Comparison of ENCODE assay signal across 1 cellular context in the genomic region with DNA sequence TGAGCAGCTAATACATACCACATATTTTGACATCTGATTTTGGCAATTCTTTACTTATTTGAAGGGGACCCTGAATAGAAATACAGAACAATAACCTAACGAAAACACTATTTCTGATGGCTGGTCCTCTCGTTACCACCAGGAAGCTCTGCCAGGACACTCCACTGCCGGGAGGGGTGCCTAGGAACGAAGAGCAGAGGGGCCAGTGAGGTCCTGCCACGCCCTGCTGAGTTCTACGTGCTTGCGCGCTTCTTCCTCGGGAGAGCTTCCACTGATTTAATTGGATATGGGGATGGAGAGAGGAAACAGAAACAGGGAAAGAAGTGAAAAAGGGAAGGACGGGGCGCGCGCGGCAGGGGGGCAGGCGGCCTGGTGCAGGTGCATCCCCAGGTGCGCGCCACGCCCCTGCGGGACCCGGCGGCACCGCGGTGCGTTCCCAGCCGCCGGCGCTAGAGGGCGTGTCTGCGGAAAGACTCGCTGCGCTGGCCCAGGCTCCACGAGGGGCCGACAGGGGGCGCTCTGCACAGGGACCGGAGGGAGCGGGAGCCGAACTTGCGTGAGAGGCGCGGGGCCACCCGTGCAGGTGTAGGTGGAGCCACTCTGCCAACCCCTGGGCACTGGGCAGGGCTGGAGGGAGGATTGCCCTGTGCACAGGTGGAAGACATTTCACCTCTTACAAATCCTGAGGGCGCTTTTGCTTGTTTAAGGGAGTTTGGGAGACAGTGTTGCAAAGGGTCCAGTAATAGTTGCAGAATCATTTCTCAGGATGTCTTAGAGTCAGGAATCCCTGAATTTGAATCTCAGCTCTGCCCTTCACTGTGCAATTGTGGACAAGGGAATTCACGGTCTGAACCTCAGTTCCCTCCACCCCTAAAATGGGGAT.
A peak's percentile ranks its signal among the peaks of the same experiment; 100 is the strongest.
TF ChIP-seq lines count a peak whose summit lies in the region.

No MANE protein-coding gene starts in this region.

TF ChIP-seq in K562, 482 proteins besides CTCF, POLR2A, EP300 and RAD21 (continued from another document and continues in another):
- TF ChIP-seq, protein P1, sequence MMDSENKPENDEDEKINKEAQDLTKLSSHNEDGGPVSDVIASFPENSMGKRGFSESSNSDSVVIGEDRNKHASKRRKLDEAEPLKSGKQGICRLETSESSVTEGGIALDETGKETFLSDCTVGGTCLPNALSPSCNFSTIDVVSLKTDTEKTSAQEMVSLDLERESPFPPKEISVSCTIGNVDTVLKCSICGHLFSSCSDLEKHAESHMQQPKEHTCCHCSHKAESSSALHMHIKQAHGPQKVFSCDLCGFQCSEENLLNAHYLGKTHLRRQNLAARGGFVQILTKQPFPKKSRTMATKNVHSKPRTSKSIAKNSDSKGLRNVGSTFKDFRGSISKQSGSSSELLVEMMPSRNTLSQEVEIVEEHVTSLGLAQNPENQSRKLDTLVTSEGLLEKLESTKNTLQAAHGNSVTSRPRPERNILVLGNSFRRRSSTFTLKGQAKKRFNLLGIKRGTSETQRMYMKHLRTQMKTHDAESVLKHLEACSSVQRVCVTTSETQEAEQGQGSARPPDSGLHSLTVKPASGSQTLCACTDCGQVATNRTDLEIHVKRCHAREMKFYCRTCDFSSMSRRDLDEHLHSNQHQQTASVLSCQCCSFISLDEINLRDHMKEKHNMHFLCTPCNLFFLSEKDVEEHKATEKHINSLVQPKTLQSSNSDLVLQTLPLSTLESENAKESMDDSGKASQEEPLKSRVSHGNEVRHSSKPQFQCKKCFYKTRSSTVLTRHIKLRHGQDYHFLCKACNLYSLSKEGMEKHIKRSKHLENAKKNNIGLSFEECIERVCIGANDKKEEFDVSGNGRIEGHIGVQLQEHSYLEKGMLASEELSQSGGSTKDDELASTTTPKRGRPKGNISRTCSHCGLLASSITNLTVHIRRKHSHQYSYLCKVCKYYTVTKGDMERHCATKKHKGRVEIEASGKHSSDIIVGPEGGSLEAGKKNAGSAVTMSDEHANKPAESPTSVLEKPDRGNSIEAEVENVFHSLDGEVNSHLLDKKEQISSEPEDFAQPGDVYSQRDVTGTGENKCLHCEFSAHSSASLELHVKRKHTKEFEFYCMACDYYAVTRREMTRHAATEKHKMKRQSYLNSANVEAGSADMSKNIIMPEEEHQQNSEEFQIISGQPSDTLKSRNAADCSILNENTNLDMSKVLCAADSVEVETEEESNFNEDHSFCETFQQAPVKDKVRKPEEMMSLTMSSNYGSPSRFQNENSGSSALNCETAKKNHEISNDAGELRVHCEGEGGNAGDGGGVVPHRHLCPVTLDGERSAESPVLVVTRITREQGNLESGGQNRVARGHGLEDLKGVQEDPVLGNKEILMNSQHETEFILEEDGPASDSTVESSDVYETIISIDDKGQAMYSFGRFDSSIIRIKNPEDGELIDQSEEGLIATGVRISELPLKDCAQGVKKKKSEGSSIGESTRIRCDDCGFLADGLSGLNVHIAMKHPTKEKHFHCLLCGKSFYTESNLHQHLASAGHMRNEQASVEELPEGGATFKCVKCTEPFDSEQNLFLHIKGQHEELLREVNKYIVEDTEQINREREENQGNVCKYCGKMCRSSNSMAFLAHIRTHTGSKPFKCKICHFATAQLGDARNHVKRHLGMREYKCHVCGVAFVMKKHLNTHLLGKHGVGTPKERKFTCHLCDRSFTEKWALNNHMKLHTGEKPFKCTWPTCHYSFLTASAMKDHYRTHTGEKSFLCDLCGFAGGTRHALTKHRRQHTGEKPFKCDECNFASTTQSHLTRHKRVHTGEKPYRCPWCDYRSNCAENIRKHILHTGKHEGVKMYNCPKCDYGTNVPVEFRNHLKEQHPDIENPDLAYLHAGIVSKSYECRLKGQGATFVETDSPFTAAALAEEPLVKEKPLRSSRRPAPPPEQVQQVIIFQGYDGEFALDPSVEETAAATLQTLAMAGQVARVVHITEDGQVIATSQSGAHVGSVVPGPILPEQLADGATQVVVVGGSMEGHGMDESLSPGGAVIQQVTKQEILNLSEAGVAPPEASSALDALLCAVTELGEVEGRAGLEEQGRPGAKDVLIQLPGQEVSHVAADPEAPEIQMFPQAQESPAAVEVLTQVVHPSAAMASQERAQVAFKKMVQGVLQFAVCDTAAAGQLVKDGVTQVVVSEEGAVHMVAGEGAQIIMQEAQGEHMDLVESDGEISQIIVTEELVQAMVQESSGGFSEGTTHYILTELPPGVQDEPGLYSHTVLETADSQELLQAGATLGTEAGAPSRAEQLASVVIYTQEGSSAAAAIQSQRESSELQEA (IDR thresholded peaks at IDR 0.05; ENCODE audit: low read depth), result no peak
- TF ChIP-seq SMARCA4 (IDR thresholded peaks at IDR 0.05) (no peak), SREBF2 (CRISPR knock-in tag; IDR thresholded peaks at IDR 0.05) (no peak), ZNF589 (CRISPR knock-in tag; IDR thresholded peaks at IDR 0.05; ENCODE audit: low read depth) (no peak), ZNF23 (CRISPR knock-in tag; IDR thresholded peaks at IDR 0.05) (no peak), SP2 (IDR thresholded peaks at IDR 0.05; ENCODE audit: extremely low read depth, low read depth, low read length, poor library complexity, severe bottlenecking) (no peak), ZNF311 (CRISPR knock-in tag; IDR thresholded peaks at IDR 0.05) (no peak), MEIS2 (IDR thresholded peaks at IDR 0.05; ENCODE audit: partially characterized antibody) (no peak), ZNF76 (CRISPR knock-in tag; IDR thresholded peaks at IDR 0.05; ENCODE audit: borderline replicate concordance) (no peak), KAT2B (IDR thresholded peaks at IDR 0.05; ENCODE audit: low read depth, low read length) (no peak), E2F3 (CRISPR knock-in tag; IDR thresholded peaks at IDR 0.05) (no peak), FOSL1 (tag; conservative IDR thresholded peaks at IDR 0.05) (no peak), CBFA2T3 (IDR thresholded peaks at IDR 0.05) (0 out of 2 replicates have a peak, but pooled peaks have one; percentile 27), POU5F1 (IDR thresholded peaks at IDR 0.05; ENCODE audit: borderline replicate concordance, low read depth, low read length, partially characterized antibody) (no peak), ZNF324 (CRISPR knock-in tag; IDR thresholded peaks at IDR 0.05) (no peak), STAG1 (CRISPR knock-in tag; IDR thresholded peaks at IDR 0.05; ENCODE audit: borderline replicate concordance) (peak; percentile 30; the same call in 1 of the 2 replicates), RBM15 (IDR thresholded peaks at IDR 0.05; ENCODE audit: insufficient read depth, low read length) (no peak), CHD2 (IDR thresholded peaks at IDR 0.05; ENCODE audit: low read depth, low read length) (no peak), HDAC1 (IDR thresholded peaks at IDR 0.05) (0 out of 4 replicates have a peak, but pooled peaks of 1 of the 2 experiments have one; percentile 21), ZNF121 (CRISPR knock-in tag; conservative IDR thresholded peaks at IDR 0.05) (no peak), CHD1 (IDR thresholded peaks at IDR 0.05; ENCODE audit: low read length) (no peak), CHCHD3 (CRISPR knock-in tag; IDR thresholded peaks at IDR 0.05) (no peak)
- TF ChIP-seq, protein P2, sequence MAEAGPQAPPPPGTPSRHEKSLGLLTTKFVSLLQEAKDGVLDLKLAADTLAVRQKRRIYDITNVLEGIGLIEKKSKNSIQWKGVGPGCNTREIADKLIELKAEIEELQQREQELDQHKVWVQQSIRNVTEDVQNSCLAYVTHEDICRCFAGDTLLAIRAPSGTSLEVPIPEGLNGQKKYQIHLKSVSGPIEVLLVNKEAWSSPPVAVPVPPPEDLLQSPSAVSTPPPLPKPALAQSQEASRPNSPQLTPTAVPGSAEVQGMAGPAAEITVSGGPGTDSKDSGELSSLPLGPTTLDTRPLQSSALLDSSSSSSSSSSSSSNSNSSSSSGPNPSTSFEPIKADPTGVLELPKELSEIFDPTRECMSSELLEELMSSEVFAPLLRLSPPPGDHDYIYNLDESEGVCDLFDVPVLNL (CRISPR knock-in tag; IDR thresholded peaks at IDR 0.05; ENCODE audit: low read depth), result no peak
- TF ChIP-seq, protein P3, sequence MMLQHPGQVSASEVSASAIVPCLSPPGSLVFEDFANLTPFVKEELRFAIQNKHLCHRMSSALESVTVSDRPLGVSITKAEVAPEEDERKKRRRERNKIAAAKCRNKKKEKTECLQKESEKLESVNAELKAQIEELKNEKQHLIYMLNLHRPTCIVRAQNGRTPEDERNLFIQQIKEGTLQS (IDR thresholded peaks at IDR 0.05), result no peak
- TF ChIP-seq, protein P3 (CRISPR knock-in tag; conservative IDR thresholded peaks at IDR 0.05), result 0 out of 2 replicates have a peak, but pooled peaks have one; percentile 40
- TF ChIP-seq, protein P4, sequence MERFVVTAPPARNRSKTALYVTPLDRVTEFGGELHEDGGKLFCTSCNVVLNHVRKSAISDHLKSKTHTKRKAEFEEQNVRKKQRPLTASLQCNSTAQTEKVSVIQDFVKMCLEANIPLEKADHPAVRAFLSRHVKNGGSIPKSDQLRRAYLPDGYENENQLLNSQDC (CRISPR knock-in tag; IDR thresholded peaks at IDR 0.05), result peak; percentile 46; the same call in 1 of the 2 replicates
- TF ChIP-seq, protein P5, sequence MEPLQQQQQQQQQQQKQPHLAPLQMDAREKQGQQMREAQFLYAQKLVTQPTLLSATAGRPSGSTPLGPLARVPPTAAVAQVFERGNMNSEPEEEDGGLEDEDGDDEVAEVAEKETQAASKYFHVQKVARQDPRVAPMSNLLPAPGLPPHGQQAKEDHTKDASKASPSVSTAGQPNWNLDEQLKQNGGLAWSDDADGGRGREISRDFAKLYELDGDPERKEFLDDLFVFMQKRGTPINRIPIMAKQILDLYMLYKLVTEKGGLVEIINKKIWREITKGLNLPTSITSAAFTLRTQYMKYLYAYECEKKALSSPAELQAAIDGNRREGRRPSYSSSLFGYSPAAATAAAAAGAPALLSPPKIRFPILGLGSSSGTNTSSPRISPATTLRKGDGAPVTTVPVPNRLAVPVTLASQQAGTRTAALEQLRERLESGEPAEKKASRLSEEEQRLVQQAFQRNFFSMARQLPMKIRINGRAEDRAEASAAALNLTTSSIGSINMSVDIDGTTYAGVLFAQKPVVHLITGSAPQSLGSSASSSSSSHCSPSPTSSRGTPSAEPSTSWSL (CRISPR knock-in tag; IDR thresholded peaks at IDR 0.05; ENCODE audit: borderline replicate concordance), result no peak
- TF ChIP-seq, protein P6, sequence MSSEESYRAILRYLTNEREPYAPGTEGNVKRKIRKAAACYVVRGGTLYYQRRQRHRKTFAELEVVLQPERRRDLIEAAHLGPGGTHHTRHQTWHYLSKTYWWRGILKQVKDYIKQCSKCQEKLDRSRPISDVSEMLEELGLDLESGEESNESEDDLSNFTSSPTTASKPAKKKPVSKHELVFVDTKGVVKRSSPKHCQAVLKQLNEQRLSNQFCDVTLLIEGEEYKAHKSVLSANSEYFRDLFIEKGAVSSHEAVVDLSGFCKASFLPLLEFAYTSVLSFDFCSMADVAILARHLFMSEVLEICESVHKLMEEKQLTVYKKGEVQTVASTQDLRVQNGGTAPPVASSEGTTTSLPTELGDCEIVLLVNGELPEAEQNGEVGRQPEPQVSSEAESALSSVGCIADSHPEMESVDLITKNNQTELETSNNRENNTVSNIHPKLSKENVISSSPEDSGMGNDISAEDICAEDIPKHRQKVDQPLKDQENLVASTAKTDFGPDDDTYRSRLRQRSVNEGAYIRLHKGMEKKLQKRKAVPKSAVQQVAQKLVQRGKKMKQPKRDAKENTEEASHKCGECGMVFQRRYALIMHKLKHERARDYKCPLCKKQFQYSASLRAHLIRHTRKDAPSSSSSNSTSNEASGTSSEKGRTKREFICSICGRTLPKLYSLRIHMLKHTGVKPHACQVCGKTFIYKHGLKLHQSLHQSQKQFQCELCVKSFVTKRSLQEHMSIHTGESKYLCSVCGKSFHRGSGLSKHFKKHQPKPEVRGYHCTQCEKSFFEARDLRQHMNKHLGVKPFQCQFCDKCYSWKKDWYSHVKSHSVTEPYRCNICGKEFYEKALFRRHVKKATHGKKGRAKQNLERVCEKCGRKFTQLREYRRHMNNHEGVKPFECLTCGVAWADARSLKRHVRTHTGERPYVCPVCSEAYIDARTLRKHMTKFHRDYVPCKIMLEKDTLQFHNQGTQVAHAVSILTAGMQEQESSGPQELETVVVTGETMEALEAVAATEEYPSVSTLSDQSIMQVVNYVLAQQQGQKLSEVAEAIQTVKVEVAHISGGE (CRISPR knock-in tag; IDR thresholded peaks at IDR 0.05), result no peak
- TF ChIP-seq, protein P7, sequence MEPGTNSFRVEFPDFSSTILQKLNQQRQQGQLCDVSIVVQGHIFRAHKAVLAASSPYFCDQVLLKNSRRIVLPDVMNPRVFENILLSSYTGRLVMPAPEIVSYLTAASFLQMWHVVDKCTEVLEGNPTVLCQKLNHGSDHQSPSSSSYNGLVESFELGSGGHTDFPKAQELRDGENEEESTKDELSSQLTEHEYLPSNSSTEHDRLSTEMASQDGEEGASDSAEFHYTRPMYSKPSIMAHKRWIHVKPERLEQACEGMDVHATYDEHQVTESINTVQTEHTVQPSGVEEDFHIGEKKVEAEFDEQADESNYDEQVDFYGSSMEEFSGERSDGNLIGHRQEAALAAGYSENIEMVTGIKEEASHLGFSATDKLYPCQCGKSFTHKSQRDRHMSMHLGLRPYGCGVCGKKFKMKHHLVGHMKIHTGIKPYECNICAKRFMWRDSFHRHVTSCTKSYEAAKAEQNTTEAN (CRISPR knock-in tag; IDR thresholded peaks at IDR 0.05), result no peak
- TF ChIP-seq, protein P8, sequence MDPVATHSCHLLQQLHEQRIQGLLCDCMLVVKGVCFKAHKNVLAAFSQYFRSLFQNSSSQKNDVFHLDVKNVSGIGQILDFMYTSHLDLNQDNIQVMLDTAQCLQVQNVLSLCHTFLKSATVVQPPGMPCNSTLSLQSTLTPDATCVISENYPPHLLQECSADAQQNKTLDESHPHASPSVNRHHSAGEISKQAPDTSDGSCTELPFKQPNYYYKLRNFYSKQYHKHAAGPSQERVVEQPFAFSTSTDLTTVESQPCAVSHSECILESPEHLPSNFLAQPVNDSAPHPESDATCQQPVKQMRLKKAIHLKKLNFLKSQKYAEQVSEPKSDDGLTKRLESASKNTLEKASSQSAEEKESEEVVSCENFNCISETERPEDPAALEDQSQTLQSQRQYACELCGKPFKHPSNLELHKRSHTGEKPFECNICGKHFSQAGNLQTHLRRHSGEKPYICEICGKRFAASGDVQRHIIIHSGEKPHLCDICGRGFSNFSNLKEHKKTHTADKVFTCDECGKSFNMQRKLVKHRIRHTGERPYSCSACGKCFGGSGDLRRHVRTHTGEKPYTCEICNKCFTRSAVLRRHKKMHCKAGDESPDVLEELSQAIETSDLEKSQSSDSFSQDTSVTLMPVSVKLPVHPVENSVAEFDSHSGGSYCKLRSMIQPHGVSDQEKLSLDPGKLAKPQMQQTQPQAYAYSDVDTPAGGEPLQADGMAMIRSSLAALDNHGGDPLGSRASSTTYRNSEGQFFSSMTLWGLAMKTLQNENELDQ (CRISPR knock-in tag; IDR thresholded peaks at IDR 0.05; ENCODE audit: borderline replicate concordance), result no peak
- TF ChIP-seq, protein P9, sequence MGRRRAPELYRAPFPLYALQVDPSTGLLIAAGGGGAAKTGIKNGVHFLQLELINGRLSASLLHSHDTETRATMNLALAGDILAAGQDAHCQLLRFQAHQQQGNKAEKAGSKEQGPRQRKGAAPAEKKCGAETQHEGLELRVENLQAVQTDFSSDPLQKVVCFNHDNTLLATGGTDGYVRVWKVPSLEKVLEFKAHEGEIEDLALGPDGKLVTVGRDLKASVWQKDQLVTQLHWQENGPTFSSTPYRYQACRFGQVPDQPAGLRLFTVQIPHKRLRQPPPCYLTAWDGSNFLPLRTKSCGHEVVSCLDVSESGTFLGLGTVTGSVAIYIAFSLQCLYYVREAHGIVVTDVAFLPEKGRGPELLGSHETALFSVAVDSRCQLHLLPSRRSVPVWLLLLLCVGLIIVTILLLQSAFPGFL (CRISPR knock-in tag; IDR thresholded peaks at IDR 0.05), result peak; percentile 68; the same call in 1 of the 2 replicates
